ENCODE assay signal across 11 cellular contexts in genomic region chr3:170585008-170585936, GRCh38. TPM values are rescaled to one million over a fixed set of nuclear protein-coding genes. Genes with fewer than 3 reads are reported as not detected.
A peak's percentile ranks its signal among the peaks of the same experiment; 100 is the strongest.
DNase-seq lines count a peak whose midpoint lies in the region; ATAC-seq and TF ChIP-seq lines count a peak whose summit lies in the region.
"Had no signal": no experiment of that assay in that cellular context is flagged by ENCODE, and none has a peak within 500 bp of the region (broad histone marks: within the 10 kb centered on the region; RNA-seq: fewer than 3 reads in every experiment).

No MANE protein-coding gene starts in this region.

- H3K4me3 ChIP-seq in fibroblast of villous mesenchyme (ENCODE audit: low read depth, low read length): peak overlapping the region; percentile 41
- H3K4me3 ChIP-seq in neuron (ENCODE audit: low read length): peak overlapping the region; percentile 30

- DNase-seq in G401 (ENCODE audit: low spot score): peak; percentile 68
- DNase-seq in NCI-H526 treated with DMSO at 0.1 percent for 48 hours (lab: John Stamatoyannopoulos, UW): peak; percentile 70
- no peak for DNase-seq in fibroblast of villous mesenchyme (ENCODE audit: low read depth)
- no peak for DNase-seq in stimulated activated CD4-positive, alpha-beta T cell treated with anti-CD3 and anti-CD28 coated beads, Interleukin-12 subunit alpha, Interleukin-12 subunit beta, amount 100 ng/mL, for 4 hours
- no peak for DNase-seq in NCI-H446 treated with DMSO at 0.1 percent for 48 hours (lab: John Stamatoyannopoulos, UW)
- DNase-seq in KBM-7: no peak
- DNase-seq: MV-4-11 had no signal

- TF ChIP-seq CTCF in fibroblast of villous mesenchyme (IDR thresholded peaks at IDR 0.05; ENCODE audit: insufficient read depth, low read depth, low read length): no peak

- peak overlapping the region; percentile 60 for H2AFZ ChIP-seq in neuron (ENCODE audit: low read depth, low read length)

- H3K9me3 ChIP-seq in neuron (ENCODE audit: low read length): peaks cover 2% of the 10 kb centered on the region
- H3K9me3 ChIP-seq: sigmoid colon had no signal

- H3K4me1 ChIP-seq in neuron (ENCODE audit: insufficient read depth, low read length): peaks cover 9% of the 10 kb centered on the region

- no peak for ATAC-seq in HG03521 (IDR thresholded peaks at IDR 0.05; ENCODE audit: unreplicated experiment)

- no peaks in the 10 kb centered on the region for H3K36me3 ChIP-seq in neuron (ENCODE audit: insufficient read depth, low read length)
- H3K36me3 ChIP-seq: sigmoid colon, tibial nerve had no signal

- in situ Hi-C loops in G401 (cut with HindIII; ENCODE audit: low sequenced_read_pairs): no loop called here
- in situ Hi-C loops in KBM-7 (cut with MboI; ENCODE audit: low pct_unique_long_range_greater_than_20kb, low sequenced_read_pairs): no loop called here

- H3K27me3 ChIP-seq in neuron (ENCODE audit: insufficient read depth, low read length): peaks cover 42% of the 10 kb centered on the region

RNA-seq across cellular contexts. Expression of gene SLC7A14, which starts 0.6 kb away (rescaled TPM):
- 0.06 and 0.10 TPM in 2 replicates for total RNA-seq in G401 (2014; rRNA removed; shearing (Covaris generic))
- 1.6 and 2.2 TPM in 2 replicates for total RNA-seq in fibroblast of villous mesenchyme

Comparison
In these comparisons a context has a peak if more than half of its experiments do, and no peak if none do; other contexts are left out.
1. DNase-seq: peak in G401 (single experiment) and NCI-H526 treated with DMSO at 0.1 percent for 48 hours (single experiment); none in fibroblast of villous mesenchyme (single experiment), stimulated activated CD4-positive, alpha-beta T cell treated with anti-CD3 and anti-CD28 coated beads, Interleukin-12 subunit alpha, Interleukin-12 subunit beta, amount 100 ng/mL, for 4 hours (single experiment), NCI-H446 treated with DMSO at 0.1 percent for 48 hours (single experiment) and KBM-7 (single experiment).